ENCODE assay signal across 15 cellular contexts in the genomic region with DNA sequence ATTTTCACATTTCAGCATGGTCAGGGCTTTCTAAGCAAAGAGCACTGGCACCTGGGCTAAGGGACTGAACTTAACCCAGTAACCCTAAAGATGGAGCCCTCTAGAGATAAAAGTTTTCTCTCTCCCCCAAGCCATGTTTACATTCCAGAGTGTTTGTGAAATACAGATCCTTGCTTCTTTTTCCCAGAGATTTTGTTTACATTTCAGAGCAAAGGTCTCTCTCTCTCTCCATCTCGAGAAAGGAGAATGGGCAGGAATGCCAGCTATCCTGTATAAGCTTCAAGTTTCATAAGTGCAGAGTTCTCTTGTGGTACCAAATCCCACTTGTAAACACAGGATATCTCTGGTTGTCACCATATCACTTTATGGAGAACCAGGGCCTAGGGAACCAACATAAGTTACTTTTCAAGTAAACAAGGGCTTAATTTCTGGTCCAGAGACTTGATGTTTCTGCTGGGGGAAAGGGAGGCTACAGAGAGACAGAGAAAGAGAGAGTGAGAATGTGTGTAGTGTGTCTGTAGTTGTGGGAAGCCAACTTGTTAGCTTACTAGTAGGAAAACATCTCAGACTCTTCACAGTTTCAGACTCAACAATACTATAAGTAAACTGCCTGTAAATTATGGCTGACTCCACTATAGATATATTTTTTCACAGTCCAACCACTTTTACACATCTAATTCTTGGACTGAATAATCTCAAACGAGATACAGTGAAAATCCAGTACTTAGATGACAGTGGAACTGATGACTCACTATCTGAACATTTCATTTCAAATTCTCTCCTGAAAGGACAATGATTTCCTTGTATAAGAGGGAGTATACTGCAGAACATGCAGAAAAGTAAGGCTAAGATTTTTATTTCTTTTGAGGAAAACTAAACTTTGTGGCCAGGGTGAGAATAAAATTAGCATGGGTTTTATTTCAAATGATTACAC.
DNase-seq lines count a peak whose midpoint lies in the region; ATAC-seq and TF ChIP-seq lines count a peak whose summit lies in the region.
"Had no signal": no experiment of that assay in that cellular context is flagged by ENCODE, and none has a peak within 500 bp of the region (broad histone marks: within the 10 kb centered on the region; RNA-seq: fewer than 3 reads in every experiment).

No MANE protein-coding gene starts in this region.

- H3K36me3 ChIP-seq in smooth muscle cell (ENCODE audit: low read depth): no peaks in the 10 kb centered on the region
- no peaks in the 10 kb centered on the region for H3K36me3 ChIP-seq in colonic mucosa
- H3K36me3 ChIP-seq: suprapubic skin had no signal

- DNase-seq in H4 (ENCODE audit: low spot score) (peak; percentile 73), SW480 (ENCODE audit: low spot score) (peak; percentile 13), foreskin fibroblast (peak; percentile 25 to 59), smooth muscle cell (lab: John Stamatoyannopoulos, UW; ENCODE audit: unreplicated experiment) (no peak), amniotic stem cell (lab: John Stamatoyannopoulos, UW) (no peak), colonic mucosa (no peak)
- DNase-seq: activated CD4-positive, alpha-beta T cell treated with anti-CD3 and anti-CD28 coated beads, Interleukin-2, amount 50 U/mL, for 1 hour; activated naive CD4-positive, alpha-beta T cell treated with anti-CD3 and anti-CD28 coated beads for 36 hours; endodermal cell; islet precursor cell; MM.1S; NCI-H510A; stimulated activated CD4-positive, alpha-beta T cell treated with anti-CD3 and anti-CD28 coated beads, Interleukin-4, amount 100 ng/mL, for 24 hours had no signal

- peak overlapping the region; percentile 45 for H3K4me2 ChIP-seq in smooth muscle cell

- WGBS in smooth muscle cell (ENCODE audit: low lambda C conversion rate): 2% methylated on average over 2 of the region's 2 CpGs

- H3K4me3 ChIP-seq in foreskin fibroblast (ENCODE audit: low read depth in 1 of 2, low read length in 2 of 2): no peak overlapping the region
- no peak overlapping the region for H3K4me3 ChIP-seq in smooth muscle cell
- no peak overlapping the region for H3K4me3 ChIP-seq in colonic mucosa
- H3K4me3 ChIP-seq: suprapubic skin had no signal

- H3K27ac ChIP-seq in smooth muscle cell (ENCODE audit: low read depth): peak overlapping the region; percentile 68
- no peak overlapping the region for H3K27ac ChIP-seq in colonic mucosa
- H3K27ac ChIP-seq: suprapubic skin had no signal

- H3K4me1 ChIP-seq in smooth muscle cell (ENCODE audit: low read depth): no peaks in the 10 kb centered on the region
- no peaks in the 10 kb centered on the region for H3K4me1 ChIP-seq in colonic mucosa

- H2AFZ ChIP-seq in smooth muscle cell (ENCODE audit: low read depth): no peak overlapping the region

- peaks cover 7% of the 10 kb centered on the region for H4K20me1 ChIP-seq in smooth muscle cell (ENCODE audit: low read depth)

- H3K9ac ChIP-seq in smooth muscle cell (ENCODE audit: low read depth) (no peak overlapping the region), colonic mucosa (ENCODE audit: low read depth in 2 of 2, low read length in 2 of 2) (no peak overlapping the region)

- no peak for ATAC-seq in HG02610 (IDR thresholded peaks at IDR 0.05; ENCODE audit: unreplicated experiment)

- H3K27me3 ChIP-seq in smooth muscle cell (ENCODE audit: low read depth) (no peaks in the 10 kb centered on the region), colonic mucosa (no peaks in the 10 kb centered on the region)
- H3K27me3 ChIP-seq: suprapubic skin had no signal

- H3F3A ChIP-seq in smooth muscle cell (ENCODE audit: low read depth): peaks cover 19% of the 10 kb centered on the region

- no peaks in the 10 kb centered on the region for H3K9me3 ChIP-seq in smooth muscle cell (replicated peaks; ENCODE audit: low read depth)
- H3K9me3 ChIP-seq in colonic mucosa: no peaks in the 10 kb centered on the region
- H3K9me3 ChIP-seq: suprapubic skin had no signal

- no peaks in the 10 kb centered on the region for H3K79me2 ChIP-seq in smooth muscle cell (ENCODE audit: low read depth)

- TF ChIP-seq CTCF in foreskin fibroblast (IDR thresholded peaks at IDR 0.05; ENCODE audit: low read depth, low read length) (no peak), smooth muscle cell (IDR thresholded peaks at IDR 0.05; ENCODE audit: borderline replicate concordance, insufficient read depth, poor library complexity, severe bottlenecking) (no peak), colonic mucosa (IDR thresholded peaks at IDR 0.05) (no peak)

- intact Hi-C loops in colonic mucosa (cut with DNase I): loop anchor here (5.0 to 10.0 kb wide), 2 partner anchors 216 to 231 kb away; no protein-coding TSS in a partner anchor

Comparison
In these comparisons a context has a peak if more than half of its experiments do, and no peak if none do; other contexts are left out.
1. DNase-seq: peak in H4 (single experiment), SW480 (single experiment) and foreskin fibroblast (2 of 2); none in smooth muscle cell (single experiment), amniotic stem cell (single experiment) and colonic mucosa (single experiment).